ENCODE assay signal across 14 cellular contexts in the genomic region with DNA sequence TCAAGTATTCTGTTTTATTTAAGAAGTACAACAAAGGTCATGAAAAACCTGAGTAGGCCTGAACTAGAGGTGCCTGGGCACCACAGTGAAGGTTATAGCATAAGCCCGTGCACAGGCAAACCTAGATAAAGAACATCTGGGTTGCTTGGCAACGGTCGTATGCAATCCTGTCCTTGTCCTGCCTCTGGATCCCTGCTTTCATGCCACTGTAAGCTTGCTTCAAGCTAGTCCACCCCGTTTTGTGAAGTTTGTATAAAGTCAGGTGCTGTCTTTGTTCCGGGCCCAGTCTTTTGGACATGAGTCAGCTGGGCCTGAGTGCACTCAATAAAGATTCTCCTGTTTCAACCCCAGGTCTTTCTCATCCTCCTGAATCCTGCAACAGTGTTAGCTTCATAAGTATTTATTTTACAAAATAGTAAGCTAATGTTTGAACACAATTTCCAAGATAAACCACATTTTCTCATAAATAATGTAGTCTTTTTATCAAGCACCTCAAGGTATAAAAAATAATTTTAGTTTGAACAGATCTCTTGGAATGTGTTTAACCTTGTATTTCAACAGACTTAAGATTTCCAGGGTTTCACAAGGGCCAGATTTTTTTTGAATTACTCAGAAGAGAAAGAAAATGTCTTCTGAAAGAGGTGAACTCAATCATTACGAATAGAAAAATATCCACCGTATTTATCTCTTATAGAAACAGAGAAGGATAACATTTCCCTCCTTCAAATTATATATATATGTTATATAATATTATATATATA. TPM values are rescaled to one million over a fixed set of nuclear protein-coding genes. Genes with fewer than 3 reads are reported as not detected.
DNase-seq lines count a peak whose midpoint lies in the region; ATAC-seq and TF ChIP-seq lines count a peak whose summit lies in the region.
"Had no signal": no experiment of that assay in that cellular context is flagged by ENCODE, and none has a peak within 500 bp of the region (broad histone marks: within the 10 kb centered on the region; RNA-seq: fewer than 3 reads in every experiment).

No MANE protein-coding gene starts in this region.

- no peaks in the 10 kb centered on the region for H3K4me1 Mint-ChIP-seq in chondrocyte (ENCODE audit: low read depth)
- H3K4me1 Mint-ChIP-seq in activated CD8-positive, alpha-beta T cell treated with anti-CD3 and anti-CD28 coated beads for 36 hours (ENCODE audit: low read depth) = no peaks in the 10 kb centered on the region

- no peak overlapping the region for H3K27ac Mint-ChIP-seq in chondrocyte (ENCODE audit: unreplicated experiment)
- H3K27ac Mint-ChIP-seq in activated CD8-positive, alpha-beta T cell treated with anti-CD3 and anti-CD28 coated beads for 36 hours = no peak overlapping the region

- H3K4me3 Mint-ChIP-seq in chondrocyte (ENCODE audit: unreplicated experiment) = no peak overlapping the region
- H3K4me3 Mint-ChIP-seq in activated CD8-positive, alpha-beta T cell treated with anti-CD3 and anti-CD28 coated beads for 36 hours = no peak overlapping the region

- CTCF ChIA-PET in activated CD8-positive, alpha-beta T cell treated with anti-CD3 and anti-CD28 coated beads for 36 hours (lab: Charles Lee) = interaction anchor here (0.9 to 1.4 kb wide), 3 partner anchors 15 to 197 kb away, joined by 3 to 5 read pairs (median 4); a partner anchor contains a TSS

- H3K9me3 Mint-ChIP-seq in chondrocyte (ENCODE audit: low read depth) = no peaks in the 10 kb centered on the region
- no peaks in the 10 kb centered on the region for H3K9me3 Mint-ChIP-seq in activated CD8-positive, alpha-beta T cell treated with anti-CD3 and anti-CD28 coated beads for 36 hours

- no peaks in the 10 kb centered on the region for H3K27me3 ChIP-seq in neuron (ENCODE audit: insufficient read depth, low read length)
- H3K27me3 ChIP-seq: colonic mucosa, stomach had no signal

- no peak for TF ChIP-seq CTCF in epithelial cell of esophagus (IDR thresholded peaks at IDR 0.05; ENCODE audit: insufficient read depth, low read depth, low read length, missing control alignments)
- no peak for TF ChIP-seq CTCF in chondrocyte (IDR thresholded peaks at IDR 0.05)
- no peak for TF ChIP-seq CTCF in activated CD8-positive, alpha-beta T cell treated with anti-CD3 and anti-CD28 coated beads for 36 hours (IDR thresholded peaks at IDR 0.05)

- intact Hi-C loops in activated CD8-positive, alpha-beta T cell treated with anti-CD3 and anti-CD28 coated beads for 36 hours (cut with micrococcal nuclease) = no loop called here

- H3K4me3 ChIP-seq in epithelial cell of esophagus (ENCODE audit: low read length) = no peak overlapping the region
- no peak overlapping the region for H3K4me3 ChIP-seq in neuron (ENCODE audit: low read length)
- H3K4me3 ChIP-seq: colonic mucosa, SK-N-MC, stomach had no signal

- ATAC-seq in activated CD8-positive, alpha-beta T cell treated with anti-CD3 and anti-CD28 coated beads for 36 hours = no peak
- ATAC-seq: left colon had no signal

- H3K27me3 Mint-ChIP-seq in chondrocyte (ENCODE audit: low read depth) = no peaks in the 10 kb centered on the region
- no peaks in the 10 kb centered on the region for H3K27me3 Mint-ChIP-seq in activated CD8-positive, alpha-beta T cell treated with anti-CD3 and anti-CD28 coated beads for 36 hours

- H3K9me3 ChIP-seq in neuron (ENCODE audit: low read length) = peaks cover 1% of the 10 kb centered on the region
- H3K9me3 ChIP-seq: colonic mucosa, stomach had no signal

- H2AFZ ChIP-seq in neuron (ENCODE audit: low read depth, low read length) = peak overlapping the region; percentile 15

- no peaks in the 10 kb centered on the region for H3K36me3 Mint-ChIP-seq in chondrocyte (ENCODE audit: low read depth)
- H3K36me3 Mint-ChIP-seq in activated CD8-positive, alpha-beta T cell treated with anti-CD3 and anti-CD28 coated beads for 36 hours (ENCODE audit: low read depth) = no peaks in the 10 kb centered on the region

- peak; percentile 36 for DNase-seq in HT-29 (ENCODE audit: low spot score)
- peak; percentile 92 for DNase-seq in NCI-H82 (lab: John Stamatoyannopoulos, UW)
- peak; percentile 83 for DNase-seq in epithelial cell of esophagus (ENCODE audit: low read depth)
- no peak for DNase-seq in T1000 (lab: John Stamatoyannopoulos, UW)
- no peak for DNase-seq in cerebellar nuclear complex (lab: John Stamatoyannopoulos, UW)
- DNase-seq in chondrocyte (ENCODE audit: low spot score) = no peak
- no peak for DNase-seq in activated CD8-positive, alpha-beta T cell treated with anti-CD3 and anti-CD28 coated beads for 36 hours
- DNase-seq: activated CD8-positive, alpha-beta memory T cell treated with anti-CD3 and anti-CD28 coated beads, Interleukin-2, amount 50 U/mL, for 48 hours; colonic mucosa; left colon; stimulated activated CD4-positive, alpha-beta T cell treated with anti-CD3 and anti-CD28 coated beads, Interleukin-12 subunit alpha, Interleukin-12 subunit beta, amount 100 ng/mL, for 4 hours; stomach had no signal

- POLR2A ChIA-PET in activated CD8-positive, alpha-beta T cell treated with anti-CD3 and anti-CD28 coated beads for 36 hours (lab: Charles Lee) = no interaction called here

- H3K36me3 ChIP-seq in neuron (ENCODE audit: insufficient read depth, low read length) = no peaks in the 10 kb centered on the region
- H3K36me3 ChIP-seq: colonic mucosa, stomach had no signal

- H3K4me1 ChIP-seq in neuron (ENCODE audit: insufficient read depth, low read length) = peaks cover 9% of the 10 kb centered on the region
- H3K4me1 ChIP-seq: colonic mucosa had no signal

RNA-seq across cellular contexts. Expression of a gene that starts 14.3 kb away (rescaled TPM):
- total RNA-seq in HT-29 (2014; rRNA removed; shearing (Covaris generic)) = not detected in 2 replicates
- total RNA-seq in chondrocyte = 0.07 TPM in 1 of 3 replicates, not detected in the others
- total RNA-seq in activated CD8-positive, alpha-beta T cell treated with anti-CD3 and anti-CD28 coated beads for 36 hours = not detected

RNA-seq across cellular contexts. Expression of a gene that starts 24.6 kb away (rescaled TPM):
- total RNA-seq in HT-29 (2014; rRNA removed; shearing (Covaris generic)) = 0.39 and 0.71 TPM in 2 replicates
- 1.7 to 1.8 TPM in 2 of 3 replicates, not detected in the other for total RNA-seq in chondrocyte
- total RNA-seq in activated CD8-positive, alpha-beta T cell treated with anti-CD3 and anti-CD28 coated beads for 36 hours = 10 to 100 TPM; 15.7 to 16.7 TPM

Comparison
In these comparisons a context has a peak if more than half of its experiments do, and no peak if none do; other contexts are left out.
1. DNase-seq: peak in HT-29 (single experiment), NCI-H82 (single experiment) and epithelial cell of esophagus (single experiment); none in T1000 (single experiment), cerebellar nuclear complex (0 of 2), chondrocyte (single experiment) and activated CD8-positive, alpha-beta T cell treated with anti-CD3 and anti-CD28 coated beads for 36 hours (single experiment).